1 cellular context compared by ENCODE assay signal in the genomic region with DNA sequence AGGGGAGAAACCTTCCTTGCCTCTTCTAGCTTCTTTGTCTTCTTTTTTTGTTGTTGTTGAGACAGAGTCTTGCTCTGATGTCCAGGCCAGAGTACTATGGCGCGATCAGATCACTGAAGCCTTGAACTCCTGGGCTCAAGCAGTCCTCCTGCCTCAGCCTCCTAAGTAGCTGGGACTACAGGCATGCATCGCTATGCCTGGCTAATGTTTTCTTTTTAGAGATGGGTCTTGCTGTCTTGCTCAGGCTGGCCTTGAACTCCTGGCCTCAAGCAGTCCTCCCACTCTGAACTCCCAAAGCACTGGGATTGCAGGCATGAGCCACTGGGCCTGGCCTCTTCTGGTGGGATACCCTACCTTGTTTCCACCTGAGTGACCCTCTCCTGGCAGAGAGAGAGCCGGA.
TF ChIP-seq lines count a peak whose summit lies in the region.

No MANE protein-coding gene starts in this region.

TF ChIP-seq in HepG2, 621 proteins besides CTCF, POLR2A, EP300 and RAD21:
- TF ChIP-seq ZNF263 (CRISPR knock-in tag; IDR thresholded peaks at IDR 0.05): peak; percentile 87
- peak; percentile 73 for TF ChIP-seq ZNF121 (CRISPR knock-in tag; IDR thresholded peaks at IDR 0.05)
- TF ChIP-seq, protein P1, sequence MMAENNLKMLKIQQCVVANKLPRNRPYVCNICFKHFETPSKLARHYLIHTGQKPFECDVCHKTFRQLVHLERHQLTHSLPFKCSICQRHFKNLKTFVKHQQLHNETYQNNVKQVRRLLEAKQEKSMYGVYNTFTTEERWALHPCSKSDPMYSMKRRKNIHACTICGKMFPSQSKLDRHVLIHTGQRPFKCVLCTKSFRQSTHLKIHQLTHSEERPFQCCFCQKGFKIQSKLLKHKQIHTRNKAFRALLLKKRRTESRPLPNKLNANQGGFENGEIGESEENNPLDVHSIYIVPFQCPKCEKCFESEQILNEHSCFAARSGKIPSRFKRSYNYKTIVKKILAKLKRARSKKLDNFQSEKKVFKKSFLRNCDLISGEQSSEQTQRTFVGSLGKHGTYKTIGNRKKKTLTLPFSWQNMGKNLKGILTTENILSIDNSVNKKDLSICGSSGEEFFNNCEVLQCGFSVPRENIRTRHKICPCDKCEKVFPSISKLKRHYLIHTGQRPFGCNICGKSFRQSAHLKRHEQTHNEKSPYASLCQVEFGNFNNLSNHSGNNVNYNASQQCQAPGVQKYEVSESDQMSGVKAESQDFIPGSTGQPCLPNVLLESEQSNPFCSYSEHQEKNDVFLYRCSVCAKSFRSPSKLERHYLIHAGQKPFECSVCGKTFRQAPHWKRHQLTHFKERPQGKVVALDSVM (CRISPR knock-in tag; IDR thresholded peaks at IDR 0.05): peak; percentile 60
- no peak for TF ChIP-seq ZNF441 (CRISPR knock-in tag; IDR thresholded peaks at IDR 0.05; ENCODE audit: borderline replicate concordance)
- TF ChIP-seq REL (CRISPR knock-in tag; conservative IDR thresholded peaks at IDR 0.05): no peak
